8 cellular contexts compared by ENCODE assay signal in genomic region chr17:49703557-49704277, GRCh38. TPM values are rescaled to one million over a fixed set of nuclear protein-coding genes. Genes with fewer than 3 reads are reported as not detected.
DNase-seq lines count a peak whose midpoint lies in the region; ATAC-seq and TF ChIP-seq lines count a peak whose summit lies in the region.

No MANE protein-coding gene starts in this region.

- H3K4me3 ChIP-seq in cardiac fibroblast (replicated peaks in 1 of 2; ENCODE audit: low read depth in 2 of 2, low read length in 2 of 2) = no peak overlapping the region

- H3K4me3 Mint-ChIP-seq in activated naive CD4-positive, alpha-beta T cell treated with anti-CD3 and anti-CD28 coated beads, Interleukin-2, amount 10 ng/mL, durations not matched to agents 7 days and 5 days = no peak overlapping the region

- ATAC-seq in GM19351 (IDR thresholded peaks at IDR 0.05; ENCODE audit: unreplicated experiment) = no peak

- peak; percentile 41 for DNase-seq in activated naive CD4-positive, alpha-beta T cell treated with anti-CD3 and anti-CD28 coated beads, Interleukin-2, amount 10 ng/mL, durations not matched to agents 7 days and 5 days
- no peak for DNase-seq in activated naive CD4-positive, alpha-beta T cell treated with Interleukin-2 at 50 U/mL for 16 hours
- DNase-seq in NCI-H2029 (lab: John Stamatoyannopoulos, UW) = peak; percentile 72
- DNase-seq in cardiac fibroblast (ENCODE audit: low read depth in 2 of 2) = peak; percentile 59 to 71
- DNase-seq in myocyte (ENCODE audit: low read depth) = peak; percentile 54
- no peak for DNase-seq in NCI-H1436 treated with DMSO at 0.1 percent for 48 hours (lab: John Stamatoyannopoulos, UW)
- no peak for DNase-seq in activated gamma-delta T cell treated with Interleukin-2 at 50 U/mL for 16 hours

- H3K9me3 Mint-ChIP-seq in activated naive CD4-positive, alpha-beta T cell treated with anti-CD3 and anti-CD28 coated beads, Interleukin-2, amount 10 ng/mL, durations not matched to agents 7 days and 5 days = no peaks in the 10 kb centered on the region

- peaks cover 44% of the 10 kb centered on the region for H3K4me1 Mint-ChIP-seq in activated naive CD4-positive, alpha-beta T cell treated with anti-CD3 and anti-CD28 coated beads, Interleukin-2, amount 10 ng/mL, durations not matched to agents 7 days and 5 days

- peak; percentile 53 for TF ChIP-seq CTCF in cardiac fibroblast (IDR thresholded peaks at IDR 0.05; ENCODE audit: low read depth, low read length)

- CTCF ChIA-PET in activated naive CD4-positive, alpha-beta T cell treated with anti-CD3 and anti-CD28 coated beads, Interleukin-2, amount 10 ng/mL, durations not matched to agents 7 days and 5 days (lab: Charles Lee) = interaction anchor here (0.7 to 25.7 kb wide), 8 partner anchors 8 to 147 kb away, joined by 3 to 377 read pairs (median 4); partner anchors contain the start of gene NXPH3

- no peaks in the 10 kb centered on the region for H3K27me3 Mint-ChIP-seq in activated naive CD4-positive, alpha-beta T cell treated with anti-CD3 and anti-CD28 coated beads, Interleukin-2, amount 10 ng/mL, durations not matched to agents 7 days and 5 days

- H3K36me3 Mint-ChIP-seq in activated naive CD4-positive, alpha-beta T cell treated with anti-CD3 and anti-CD28 coated beads, Interleukin-2, amount 10 ng/mL, durations not matched to agents 7 days and 5 days = peaks cover 50% of the 10 kb centered on the region

- peak overlapping the region; percentile 30 for H3K27ac Mint-ChIP-seq in activated naive CD4-positive, alpha-beta T cell treated with anti-CD3 and anti-CD28 coated beads, Interleukin-2, amount 10 ng/mL, durations not matched to agents 7 days and 5 days

RNA-seq across cellular contexts. Expression of gene SLC35B1, which starts 4.0 kb away (rescaled TPM):
- 88.3 and 96.5 TPM in 2 replicates for total RNA-seq in myocyte
- polyA plus RNA-seq in myocyte (2012) = 86.4 TPM

RNA-seq across cellular contexts. Expression of gene SPOP, which starts 25.8 kb away (rescaled TPM):
- total RNA-seq in myocyte = 35.7 and 47.1 TPM in 2 replicates
- polyA plus RNA-seq in myocyte (2012) = 32.7 TPM

Comparison
In these comparisons a context has a peak if more than half of its experiments do, and no peak if none do; other contexts are left out.
1. DNase-seq: peak in activated naive CD4-positive, alpha-beta T cell treated with anti-CD3 and anti-CD28 coated beads, Interleukin-2, amount 10 ng/mL, durations not matched to agents 7 days and 5 days (single experiment), NCI-H2029 (single experiment), cardiac fibroblast (2 of 2) and myocyte (single experiment); none in activated naive CD4-positive, alpha-beta T cell treated with Interleukin-2 at 50 U/mL for 16 hours (single experiment), NCI-H1436 treated with DMSO at 0.1 percent for 48 hours (single experiment) and activated gamma-delta T cell treated with Interleukin-2 at 50 U/mL for 16 hours (single experiment).